In the genomic region with DNA sequence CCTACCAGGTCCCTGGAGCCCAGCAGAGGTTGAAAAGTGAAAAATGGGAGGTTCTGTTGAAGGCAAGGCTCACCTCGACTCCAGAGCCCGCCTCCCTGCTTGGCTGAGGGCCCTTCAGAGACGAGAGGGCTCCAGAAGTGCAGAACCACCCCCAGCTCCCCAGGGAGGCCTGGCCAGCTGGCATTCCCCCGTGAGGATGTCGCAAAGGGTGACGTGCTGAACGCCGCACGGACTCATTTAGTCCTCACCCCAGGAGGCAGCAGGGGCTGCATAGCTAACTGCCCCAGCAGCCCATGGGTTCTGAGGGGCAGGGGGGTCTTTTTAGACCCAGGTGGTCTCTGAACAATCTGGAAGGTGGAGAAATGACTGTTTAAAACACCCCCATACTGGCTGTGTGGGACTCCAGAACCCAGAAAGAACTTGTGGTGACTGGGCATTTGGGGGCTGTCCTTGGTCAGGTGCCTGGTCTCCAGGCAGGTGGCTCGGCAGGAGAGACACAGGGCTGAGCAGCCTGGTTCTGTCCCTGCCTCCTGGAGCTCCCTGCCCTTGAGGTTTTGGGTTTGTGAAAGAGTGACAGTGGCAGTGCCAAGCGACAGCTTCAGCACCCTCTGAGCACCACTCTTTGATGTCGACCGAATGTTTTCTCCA, we compare ENCODE assay signal across 9 cellular contexts. TPM values are rescaled to one million over a fixed set of nuclear protein-coding genes. Genes with fewer than 3 reads are reported as not detected.
DNase-seq lines count a peak whose midpoint lies in the region; ATAC-seq, FAIRE-seq and TF ChIP-seq lines count a peak whose summit lies in the region.
"Had no signal": no experiment of that assay in that cellular context is flagged by ENCODE, and none has a peak within 500 bp of the region (broad histone marks: within the 10 kb centered on the region; RNA-seq: fewer than 3 reads in every experiment).

No MANE protein-coding gene starts in this region.

- no peaks in the 10 kb centered on the region for H3K9me3 ChIP-seq in neural progenitor cell (ENCODE audit: low read depth)

- peaks cover 7% of the 10 kb centered on the region for H4K20me1 ChIP-seq in neural progenitor cell (ENCODE audit: low read depth)

- peaks cover 20% of the 10 kb centered on the region for H3F3A ChIP-seq in neural progenitor cell (ENCODE audit: low read depth)

- peaks cover 7% of the 10 kb centered on the region for H3K4me1 ChIP-seq in neural progenitor cell

- no peak overlapping the region for H2AFZ ChIP-seq in neural progenitor cell (replicated peaks)

- no peak overlapping the region for H3K27ac Mint-ChIP-seq in neural progenitor cell

- H3K4me3 Mint-ChIP-seq in neural progenitor cell = peak overlapping the region; percentile 35

- peaks cover 13% of the 10 kb centered on the region for H3K36me3 ChIP-seq in neural progenitor cell

- DNase-seq in NCI-H510A treated with DMSO at 0.1 percent for 48 hours (lab: John Stamatoyannopoulos, UW) (peak; percentile 54), neural progenitor cell (ENCODE audit: low spot score) (no peak), pons (ENCODE audit: low spot score) (no peak), putamen (ENCODE audit: low spot score) (no peak), HCEC 1CT (no peak), RCC 7860 (ENCODE audit: low spot score) (no peak)
- DNase-seq: left cardiac atrium had no signal

- H3K4me3 ChIP-seq in neural progenitor cell = no peak overlapping the region

- ATAC-seq in GM18511 (IDR thresholded peaks at IDR 0.05; ENCODE audit: unreplicated experiment) (peak; percentile 74), HG02623 (IDR thresholded peaks at IDR 0.05; ENCODE audit: unreplicated experiment) (peak; percentile 59)

- H3K27me3 ChIP-seq in neural progenitor cell = no peaks in the 10 kb centered on the region

- H3K36me3 Mint-ChIP-seq in neural progenitor cell = peaks cover 14% of the 10 kb centered on the region

- no peak for TF ChIP-seq CTCF in neural progenitor cell (IDR thresholded peaks at IDR 0.05)

- H3K79me2 ChIP-seq in neural progenitor cell (ENCODE audit: low read depth) = no peaks in the 10 kb centered on the region

- peaks cover 5% of the 10 kb centered on the region for H3K4me1 Mint-ChIP-seq in neural progenitor cell

- no peak overlapping the region for H3K4me2 ChIP-seq in neural progenitor cell

- H3K27me3 Mint-ChIP-seq in neural progenitor cell (ENCODE audit: insufficient read depth, low read depth) = peaks cover 3% of the 10 kb centered on the region

- H3K9ac ChIP-seq in neural progenitor cell = no peak overlapping the region

- FAIRE-seq in RCC 7860 (lab: Jason Lieb, UNC) = no peak

- no peaks in the 10 kb centered on the region for H3K9me3 Mint-ChIP-seq in neural progenitor cell

- H3K27ac ChIP-seq in neural progenitor cell = no peak overlapping the region

RNA-seq across cellular contexts. Expression of gene ANAPC7, which starts 32.0 kb away (rescaled TPM):
- total RNA-seq in neural progenitor cell (ENCODE audit: low replicate concordance) = 89.5 and 114 TPM in 2 replicates
